In genomic region chr5:179405426-179406030, GRCh38 we compare ENCODE assay signal across 2 cellular contexts.
TF ChIP-seq lines count a peak whose summit lies in the region.

No MANE protein-coding gene starts in this region.

TF ChIP-seq in IMR-90, 13 proteins besides CTCF, POLR2A, EP300 and RAD21 (continued from another document):
- TF ChIP-seq USF2 (IDR thresholded peaks at IDR 0.05; ENCODE audit: low read depth, low read length): no peak
- TF ChIP-seq BHLHE40 (IDR thresholded peaks at IDR 0.05; ENCODE audit: low read depth, low read length): no peak
- no peak for TF ChIP-seq RCOR1 (IDR thresholded peaks at IDR 0.05; ENCODE audit: insufficient replicate concordance, low read length)
- TF ChIP-seq MAFK (IDR thresholded peaks at IDR 0.05; ENCODE audit: low read depth, low read length): no peak
- TF ChIP-seq MXI1 (IDR thresholded peaks at IDR 0.05; ENCODE audit: borderline replicate concordance, low read depth, low read length): no peak
- TF ChIP-seq CEBPB (IDR thresholded peaks at IDR 0.05; ENCODE audit: low read depth, low read length): no peak
- no peak for TF ChIP-seq ELK1 (IDR thresholded peaks at IDR 0.05; ENCODE audit: borderline replicate concordance, low read depth, low read length)
- TF ChIP-seq RFX5 (IDR thresholded peaks at IDR 0.05; ENCODE audit: low read depth, low read length): no peak
- TF ChIP-seq CHD1 (IDR thresholded peaks at IDR 0.05; ENCODE audit: low read depth, low read length): no peak
- TF ChIP-seq MAZ (IDR thresholded peaks at IDR 0.05; ENCODE audit: borderline replicate concordance, low read depth, low read length): no peak

TF ChIP-seq in SK-N-SH, 30 proteins besides CTCF, POLR2A, EP300 and RAD21:
- no peak for TF ChIP-seq MAX (IDR thresholded peaks at IDR 0.05; ENCODE audit: low read depth)
- TF ChIP-seq RXRA (IDR thresholded peaks at IDR 0.05; ENCODE audit: borderline replicate concordance, low read depth): no peak
- no peak for TF ChIP-seq USF1 (IDR thresholded peaks at IDR 0.05; ENCODE audit: borderline replicate concordance, low read depth)
- no peak for TF ChIP-seq RFX5 (IDR thresholded peaks at IDR 0.05; ENCODE audit: low read length)
- TF ChIP-seq MXI1 (IDR thresholded peaks at IDR 0.05; ENCODE audit: low read depth, low read length): no peak
- no peak for TF ChIP-seq IRF3 (IDR thresholded peaks at IDR 0.05; ENCODE audit: low read depth, low read length)
- no peak for TF ChIP-seq GATA2 (CRISPR knock-in tag; IDR thresholded peaks at IDR 0.05)
- TF ChIP-seq ZBTB33 (IDR thresholded peaks at IDR 0.05; ENCODE audit: borderline replicate concordance, low read depth): no peak
- no peak for TF ChIP-seq TCF12 (IDR thresholded peaks at IDR 0.05)
- TF ChIP-seq NRF1 (IDR thresholded peaks at IDR 0.05; ENCODE audit: low read depth, low read length): no peak
- TF ChIP-seq SIN3A (IDR thresholded peaks at IDR 0.05; ENCODE audit: borderline replicate concordance, low read depth, low read length): no peak
- no peak for TF ChIP-seq RCOR1 (IDR thresholded peaks at IDR 0.05; ENCODE audit: low read length)
- TF ChIP-seq REST (IDR thresholded peaks at IDR 0.05; ENCODE audit: low read depth, low read length): no peak
